Comparison of ENCODE assay signal across 16 cellular contexts in genomic region chr6:163501022-163501421, GRCh38.
"Had no signal": no experiment of that assay in that cellular context is flagged by ENCODE, and none has a peak within 500 bp of the region (broad histone marks: within the 10 kb centered on the region; RNA-seq: fewer than 3 reads in every experiment).

No MANE protein-coding gene starts in this region.

- ATAC-seq: body of pancreas, SK-N-SH treated with all-trans-retinoic acid at 6 μM for 48 hours had no signal

- H3K27ac Mint-ChIP-seq: activated T-helper 2 cell treated with anti-CD3 and anti-CD28 coated beads, Interferon-gamma antibody, Interleukin-2, Interleukin-4, amounts not matched to agents 10 μg/mL and 5 μg/mL and 100 μg/mL, durations not matched to agents 14 hours and 24 hours and 36 hours; mesothelial cell of epicardium; nephron progenitor cell had no signal

- H3K4me3 Mint-ChIP-seq: mesothelial cell of epicardium, nephron progenitor cell had no signal

- H3K27me3 ChIP-seq: body of pancreas, sigmoid colon had no signal

- H3K27ac ChIP-seq: lower lobe of right lung, prostate gland, thoracic aorta, WERI-Rb-1 had no signal

- H3K36me3 ChIP-seq: lower lobe of right lung, prostate gland, sigmoid colon, thoracic aorta, WERI-Rb-1 had no signal

- H3K4me1 Mint-ChIP-seq: mesothelial cell of epicardium, nephron progenitor cell had no signal

- H3K4me1 ChIP-seq: body of pancreas, prostate gland had no signal

- DNase-seq: activated CD4-positive, alpha-beta T cell treated with anti-CD3 and anti-CD28 coated beads, Interleukin-2, amount 50 U/mL, for 48 hours; activated naive CD4-positive, alpha-beta T cell treated with anti-CD3 and anti-CD28 coated beads, Interleukin-2, amount 50 U/mL, for 16 hours; activated T-cell treated with anti-CD3 and anti-CD28 coated beads, Interleukin-2, amount 50 U/mL, for 1 hour; amniotic stem cell; body of pancreas; cerebellar nuclear complex; lower lobe of right lung; nephron progenitor cell; sigmoid colon; stimulated activated CD4-positive, alpha-beta T cell treated with anti-CD3 and anti-CD28 coated beads, Interleukin-1b, Interleukin-23, amount 100 ng/mL, for 48 hours; WERI-Rb-1 had no signal

- H3K9me3 ChIP-seq: lower lobe of right lung, prostate gland, sigmoid colon, thoracic aorta had no signal

- H3K4me3 ChIP-seq: body of pancreas, lower lobe of right lung, prostate gland, sigmoid colon, thoracic aorta had no signal
